8 cellular contexts compared by ENCODE assay signal in genomic region chr15:40891810-40892448, GRCh38. TPM values are rescaled to one million over a fixed set of nuclear protein-coding genes. Genes with fewer than 3 reads are reported as not detected.
DNase-seq lines count a peak whose midpoint lies in the region; ATAC-seq and TF ChIP-seq lines count a peak whose summit lies in the region.

No MANE protein-coding gene starts in this region.

- no peak overlapping the region for H3K27ac Mint-ChIP-seq in T-helper 2 cell treated with Interferon-gamma antibody and Interleukin-4, amounts not matched to agents 5 μg/mL and 100 μg/mL, for 36 hours
- H3K27ac Mint-ChIP-seq in progenitor cell of endocrine pancreas, result no peak overlapping the region

- H3K27ac ChIP-seq in fibroblast of lung (ENCODE audit: insufficient read depth, low read length), result no peak overlapping the region

- no peak overlapping the region for H3K4me2 ChIP-seq in fibroblast of lung (ENCODE audit: extremely low read depth, insufficient read depth, low read length)

- DNase-seq in T-helper 2 cell treated with Interferon-gamma antibody and Interleukin-4, amounts not matched to agents 5 μg/mL and 100 μg/mL, for 36 hours (ENCODE audit: low spot score), result peak; percentile 18
- DNase-seq in T-helper 2 cell, result no peak
- peak; percentile 35 for DNase-seq in LHCN-M2 (ENCODE audit: low read depth)
- DNase-seq in fibroblast of lung (ENCODE audit: low read depth in 2 of 2), result peak; percentile 27 to 59
- no peak for DNase-seq in progenitor cell of endocrine pancreas (ENCODE audit: low spot score, unreplicated experiment)

- H3K36me3 ChIP-seq in fibroblast of lung (ENCODE audit: control insufficient read depth, insufficient read depth, low read length), result peaks cover 5% of the 10 kb centered on the region

- H3K4me1 ChIP-seq in fibroblast of lung (ENCODE audit: control insufficient read depth, extremely low read depth, insufficient read depth, low read length), result peaks cover 8% of the 10 kb centered on the region

- no peak overlapping the region for H2AFZ ChIP-seq in fibroblast of lung (ENCODE audit: low read length)

- peak; percentile 66 to 80 for TF ChIP-seq CTCF in fibroblast of lung (conservative IDR thresholded peaks at IDR 0.05 in 1 of 2, IDR thresholded peaks at IDR 0.05 in 1 of 2; ENCODE audit: low read depth in 1 of 2, low read length in 2 of 2)
- TF ChIP-seq CTCF in progenitor cell of endocrine pancreas (IDR thresholded peaks at IDR 0.05; ENCODE audit: unreplicated experiment), result peak; percentile 78

- no peaks in the 10 kb centered on the region for H3K9me3 ChIP-seq in fibroblast of lung (ENCODE audit: control insufficient read depth, insufficient read depth, low read depth, low read length)

- H3K27me3 ChIP-seq in fibroblast of lung (ENCODE audit: control insufficient read depth, insufficient read depth, low read length), result no peaks in the 10 kb centered on the region

- no peak overlapping the region for H3K4me3 ChIP-seq in fibroblast of lung (replicated peaks in 1 of 4; ENCODE audit: control extremely low read depth in 1 of 4, insufficient read depth in 1 of 4, low read depth in 3 of 4, low read length in 4 of 4)

- peak; percentile 49 for ATAC-seq in SK-N-SH treated with all-trans-retinoic acid at 6 μM for 48 hours
- no peak for ATAC-seq in GM18498 (IDR thresholded peaks at IDR 0.05; ENCODE audit: unreplicated experiment)
- ATAC-seq in GM21786 (IDR thresholded peaks at IDR 0.05; ENCODE audit: unreplicated experiment), result no peak

- peaks cover 2% of the 10 kb centered on the region for H3K27me3 Mint-ChIP-seq in T-helper 2 cell treated with Interferon-gamma antibody and Interleukin-4, amounts not matched to agents 5 μg/mL and 100 μg/mL, for 36 hours (ENCODE audit: low read depth)
- peaks cover 3% of the 10 kb centered on the region for H3K27me3 Mint-ChIP-seq in progenitor cell of endocrine pancreas

- H3K4me3 Mint-ChIP-seq in T-helper 2 cell treated with Interferon-gamma antibody and Interleukin-4, amounts not matched to agents 5 μg/mL and 100 μg/mL, for 36 hours, result no peak overlapping the region
- no peak overlapping the region for H3K4me3 Mint-ChIP-seq in progenitor cell of endocrine pancreas (ENCODE audit: low read depth)

- peaks cover 12% of the 10 kb centered on the region for H3K36me3 Mint-ChIP-seq in T-helper 2 cell treated with Interferon-gamma antibody and Interleukin-4, amounts not matched to agents 5 μg/mL and 100 μg/mL, for 36 hours (ENCODE audit: low read depth)
- no peaks in the 10 kb centered on the region for H3K36me3 Mint-ChIP-seq in progenitor cell of endocrine pancreas (ENCODE audit: insufficient read depth)

- peaks cover 18% of the 10 kb centered on the region for H3K79me2 ChIP-seq in fibroblast of lung (ENCODE audit: control insufficient read depth, insufficient read depth, low read length)

- H3K9ac ChIP-seq in fibroblast of lung (ENCODE audit: insufficient read depth, low read length), result no peak overlapping the region

- no peaks in the 10 kb centered on the region for H3K9me3 Mint-ChIP-seq in T-helper 2 cell treated with Interferon-gamma antibody and Interleukin-4, amounts not matched to agents 5 μg/mL and 100 μg/mL, for 36 hours
- H3K9me3 Mint-ChIP-seq in progenitor cell of endocrine pancreas (ENCODE audit: low read depth), result no peaks in the 10 kb centered on the region

- H3K4me1 Mint-ChIP-seq in T-helper 2 cell treated with Interferon-gamma antibody and Interleukin-4, amounts not matched to agents 5 μg/mL and 100 μg/mL, for 36 hours (ENCODE audit: low read depth), result peaks cover 21% of the 10 kb centered on the region
- peaks cover 11% of the 10 kb centered on the region for H3K4me1 Mint-ChIP-seq in progenitor cell of endocrine pancreas (ENCODE audit: low read depth)

- no peaks in the 10 kb centered on the region for H4K20me1 ChIP-seq in fibroblast of lung (ENCODE audit: control insufficient read depth, extremely low read depth, insufficient read depth, low read length)

TF ChIP-seq in SK-N-SH treated with all-trans-retinoic acid at 6 μM for 48 hours, 23 proteins besides CTCF, POLR2A, EP300 and RAD21:
- TF ChIP-seq ZFP3 (CRISPR knock-in tag; IDR thresholded peaks at IDR 0.05), result no peak

RNA-seq across cellular contexts. Expression of gene VPS18, which starts 2.3 kb away (rescaled TPM):
- total RNA-seq in LHCN-M2 (2014; rRNA removed) (45.1 and 52.1 TPM in 2 replicates), fibroblast of lung (33.4 and 36.7 TPM in 2 replicates), progenitor cell of endocrine pancreas (27.4 and 28.9 TPM in 2 replicates)
- polyA plus RNA-seq in LHCN-M2 (2012), result 31.0 TPM
- polyA plus RNA-seq in fibroblast of lung, result 15.5 and 21.3 TPM in 2 replicates
- 23.4 and 29.5 TPM in 2 replicates for polyA plus RNA-seq in fibroblast of lung (2012)
- polyA minus RNA-seq in fibroblast of lung (ENCODE audit: low replicate concordance), result 75.7 and 108 TPM in 2 replicates

RNA-seq across cellular contexts. Expression of gene RHOV, which starts 17.9 kb away (rescaled TPM):
- total RNA-seq in LHCN-M2 (2014; rRNA removed) (not detected in 2 replicates), fibroblast of lung (under 0.01 TPM in 1 of 2 replicates, not detected in the other), progenitor cell of endocrine pancreas (4.4 and 5.1 TPM in 2 replicates)
- polyA plus RNA-seq in LHCN-M2 (2012), result not detected
- polyA plus RNA-seq in fibroblast of lung, result not detected in 2 replicates
- not detected in 2 replicates for polyA plus RNA-seq in fibroblast of lung (2012)
- not detected in 2 replicates for polyA minus RNA-seq in fibroblast of lung (ENCODE audit: low replicate concordance)

RNA-seq across cellular contexts. Expression of gene DLL4, which starts 37.2 kb away (rescaled TPM):
- total RNA-seq in LHCN-M2 (2014; rRNA removed), result 0.13 and 0.17 TPM in 2 replicates
- 0.16 TPM for polyA plus RNA-seq in LHCN-M2 (2012)
- total RNA-seq in fibroblast of lung, result under 0.01 TPM in 2 replicates
- polyA plus RNA-seq in fibroblast of lung, result 0.18 and 1.0 TPM in 2 replicates
- 0.22 and 1.5 TPM in 2 replicates for polyA plus RNA-seq in fibroblast of lung (2012)
- polyA minus RNA-seq in fibroblast of lung (ENCODE audit: low replicate concordance), result 0.39 and 6.4 TPM in 2 replicates
- 6.2 and 6.5 TPM in 2 replicates for total RNA-seq in progenitor cell of endocrine pancreas

RNA-seq across cellular contexts. Expression of gene SPINT1, which starts 48.1 kb away (rescaled TPM):
- not detected in 2 replicates for total RNA-seq in LHCN-M2 (2014; rRNA removed)
- polyA plus RNA-seq in LHCN-M2 (2012), result 0.11 TPM
- under 0.01 TPM in 2 replicates for total RNA-seq in fibroblast of lung
- 0.09 and 0.16 TPM in 2 replicates for polyA plus RNA-seq in fibroblast of lung
- polyA plus RNA-seq in fibroblast of lung (2012), result 0.16 and 0.48 TPM in 2 replicates
- polyA minus RNA-seq in fibroblast of lung (ENCODE audit: low replicate concordance), result 0.70 TPM in 1 of 2 replicates, not detected in the other
- 213 and 217 TPM in 2 replicates for total RNA-seq in progenitor cell of endocrine pancreas

Comparison
In these comparisons a context has a peak if more than half of its experiments do, and no peak if none do; other contexts are left out.
1. DNase-seq: peak in T-helper 2 cell treated with Interferon-gamma antibody and Interleukin-4, amounts not matched to agents 5 μg/mL and 100 μg/mL, for 36 hours (single experiment), LHCN-M2 (single experiment) and fibroblast of lung (2 of 2); none in T-helper 2 cell (0 of 5) and progenitor cell of endocrine pancreas (single experiment).